8 cellular contexts compared by ENCODE assay signal in genomic region chr17:68238894-68239293, GRCh38. TPM values are rescaled to one million over a fixed set of nuclear protein-coding genes. Genes with fewer than 3 reads are reported as not detected.
DNase-seq lines count a peak whose midpoint lies in the region; ATAC-seq, FAIRE-seq and TF ChIP-seq lines count a peak whose summit lies in the region.
"Had no signal": no experiment of that assay in that cellular context is flagged by ENCODE, and none has a peak within 500 bp of the region (broad histone marks: within the 10 kb centered on the region; RNA-seq: fewer than 3 reads in every experiment).

No MANE protein-coding gene starts in this region.

- peaks cover 0 to 7% of the 10 kb centered on the region in 2 donors for H3K36me3 Mint-ChIP-seq in activated naive CD4-positive, alpha-beta T cell treated with anti-CD3 and anti-CD28 coated beads, Interleukin-2, amount 50 U/mL, for 72 hours

- H3K27ac Mint-ChIP-seq in activated naive CD4-positive, alpha-beta T cell treated with anti-CD3 and anti-CD28 coated beads, Interleukin-2, amount 50 U/mL, for 72 hours: peak overlapping the region; percentile 95 to 98

- peak; percentile 43 for FAIRE-seq in GM12891 (lab: Jason Lieb, UNC)

- DNase-seq in GM12891 (ENCODE audit: insufficient read length, low spot score) (no peak), putamen (ENCODE audit: low spot score) (peak; percentile 45), SHP77 treated with DMSO at 0.1 percent for 48 hours (lab: John Stamatoyannopoulos, UW) (no peak)
- no peak for DNase-seq in activated naive CD4-positive, alpha-beta T cell treated with anti-CD3 and anti-CD28 coated beads, Interleukin-2, amount 50 U/mL, for 72 hours (ENCODE audit: low spot score in 2 of 2)
- DNase-seq: NCI-H526 had no signal

- peak; percentile 25 for ATAC-seq in HG02759 (IDR thresholded peaks at IDR 0.05; ENCODE audit: unreplicated experiment)
- peak; percentile 45 to 70 for ATAC-seq in activated naive CD4-positive, alpha-beta T cell treated with anti-CD3 and anti-CD28 coated beads, Interleukin-2, amount 50 U/mL, for 72 hours
- no peak for ATAC-seq in GM19023 (IDR thresholded peaks at IDR 0.05; ENCODE audit: unreplicated experiment)
- no peak for ATAC-seq in GM18520 (IDR thresholded peaks at IDR 0.05; ENCODE audit: unreplicated experiment)

- TF ChIP-seq POLR2A in GM12891 (IDR thresholded peaks at IDR 0.05; ENCODE audit: low read depth, low read length): no peak

- H3K9me3 Mint-ChIP-seq in activated naive CD4-positive, alpha-beta T cell treated with anti-CD3 and anti-CD28 coated beads, Interleukin-2, amount 50 U/mL, for 72 hours: no peaks in the 10 kb centered on the region

TF ChIP-seq in GM12891, 5 proteins besides CTCF, POLR2A, EP300 and RAD21:
- TF ChIP-seq POU2F2 (IDR thresholded peaks at IDR 0.05; ENCODE audit: low read depth, low read length) (no peak), PAX5 (IDR thresholded peaks at IDR 0.05; ENCODE audit: insufficient read depth, low read length, severe bottlenecking) (no peak), POLR2AphosphoS5 (IDR thresholded peaks at IDR 0.05; ENCODE audit: low read depth, low read length) (no peak), SPI1 (IDR thresholded peaks at IDR 0.05; ENCODE audit: low read depth, low read length) (no peak), TAF1 (IDR thresholded peaks at IDR 0.05; ENCODE audit: low read depth, low read length) (no peak)

RNA-seq across cellular contexts. Expression of gene AMZ2, which starts 8.9 kb away (rescaled TPM):
- 84.6 TPM for polyA plus RNA-seq in GM12891 (2012; ENCODE audit: low read depth, missing spikeins)
- 100 to 1,000 TPM; 106 to 113 TPM for total RNA-seq in activated naive CD4-positive, alpha-beta T cell treated with anti-CD3 and anti-CD28 coated beads, Interleukin-2, amount 50 U/mL, for 72 hours

RNA-seq across cellular contexts. Expression of gene SLC16A6, which starts 52.0 kb away (rescaled TPM):
- polyA plus RNA-seq in GM12891 (2012; ENCODE audit: low read depth, missing spikeins): 1.7 TPM
- 1 to 10 TPM in 1 of 2 donors, under 1 TPM in 1; 0.39 to 2.4 TPM for total RNA-seq in activated naive CD4-positive, alpha-beta T cell treated with anti-CD3 and anti-CD28 coated beads, Interleukin-2, amount 50 U/mL, for 72 hours

RNA-seq across cellular contexts. Expression of gene ARSG, which starts 52.4 kb away (rescaled TPM):
- 3.1 TPM for polyA plus RNA-seq in GM12891 (2012; ENCODE audit: low read depth, missing spikeins)
- 10 to 100 TPM in 1 of 2 donors, 1 to 10 TPM in 1; 1.8 to 12.1 TPM for total RNA-seq in activated naive CD4-positive, alpha-beta T cell treated with anti-CD3 and anti-CD28 coated beads, Interleukin-2, amount 50 U/mL, for 72 hours

Comparison
In these comparisons a context has a peak if more than half of its experiments do, and no peak if none do; other contexts are left out.
1. ATAC-seq: peak in HG02759 (single experiment) and activated naive CD4-positive, alpha-beta T cell treated with anti-CD3 and anti-CD28 coated beads, Interleukin-2, amount 50 U/mL, for 72 hours (2 of 2); none in GM19023 (single experiment) and GM18520 (single experiment).